Comparison of ENCODE assay signal across 1 cellular context in the genomic region with DNA sequence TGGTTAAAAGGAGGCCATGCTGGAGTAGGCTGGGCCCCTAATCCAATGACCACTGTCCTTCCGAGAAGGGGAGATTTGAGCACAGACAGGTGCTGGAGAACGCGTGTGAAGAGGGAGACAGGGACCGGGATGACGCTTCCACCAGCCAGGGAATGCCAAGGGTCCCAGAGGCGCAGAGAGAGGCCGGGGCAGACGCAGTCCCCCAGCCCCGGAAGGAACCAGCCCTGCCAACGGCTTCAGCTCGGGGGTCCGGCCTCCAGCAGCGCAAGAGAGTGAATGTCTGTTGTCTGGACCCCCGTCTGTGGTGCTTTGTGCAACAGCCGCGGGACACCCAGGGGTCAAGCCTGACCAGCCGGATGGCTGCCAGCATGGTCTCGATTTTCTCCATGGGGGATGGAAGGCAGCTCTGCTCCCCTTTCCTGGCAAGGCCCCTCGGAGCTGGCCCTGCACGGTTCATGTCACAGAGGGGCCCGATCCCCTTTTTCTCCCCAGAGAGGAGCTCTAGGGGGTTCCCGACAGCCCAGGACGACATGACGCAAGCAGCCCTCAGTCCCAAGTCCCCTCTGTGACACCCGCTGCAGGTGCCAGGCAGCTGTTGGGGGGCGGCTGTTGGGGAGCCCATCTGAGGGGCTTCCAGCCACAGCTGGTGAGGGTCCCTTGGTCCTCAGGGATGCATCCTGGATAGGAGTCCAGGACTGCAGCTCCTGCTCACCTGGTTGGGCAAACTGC.
TF ChIP-seq lines count a peak whose summit lies in the region.

No MANE protein-coding gene starts in this region.

TF ChIP-seq in SK-N-SH, 30 proteins besides CTCF, POLR2A, EP300 and RAD21 (continued from another document):
- TF ChIP-seq USF1 (IDR thresholded peaks at IDR 0.05; ENCODE audit: borderline replicate concordance, low read depth) (no peak), EZH2phosphoT487 (IDR thresholded peaks at IDR 0.05; ENCODE audit: borderline replicate concordance, low read depth) (no peak), ZBTB33 (IDR thresholded peaks at IDR 0.05; ENCODE audit: borderline replicate concordance, low read depth) (no peak), RXRA (IDR thresholded peaks at IDR 0.05; ENCODE audit: borderline replicate concordance, low read depth) (no peak), TAF1 (IDR thresholded peaks at IDR 0.05; ENCODE audit: borderline replicate concordance, low read depth, low read length) (no peak), MEF2A (IDR thresholded peaks at IDR 0.05; ENCODE audit: borderline replicate concordance, low read depth) (no peak)
